Comparison of ENCODE assay signal across 8 cellular contexts in the genomic region with DNA sequence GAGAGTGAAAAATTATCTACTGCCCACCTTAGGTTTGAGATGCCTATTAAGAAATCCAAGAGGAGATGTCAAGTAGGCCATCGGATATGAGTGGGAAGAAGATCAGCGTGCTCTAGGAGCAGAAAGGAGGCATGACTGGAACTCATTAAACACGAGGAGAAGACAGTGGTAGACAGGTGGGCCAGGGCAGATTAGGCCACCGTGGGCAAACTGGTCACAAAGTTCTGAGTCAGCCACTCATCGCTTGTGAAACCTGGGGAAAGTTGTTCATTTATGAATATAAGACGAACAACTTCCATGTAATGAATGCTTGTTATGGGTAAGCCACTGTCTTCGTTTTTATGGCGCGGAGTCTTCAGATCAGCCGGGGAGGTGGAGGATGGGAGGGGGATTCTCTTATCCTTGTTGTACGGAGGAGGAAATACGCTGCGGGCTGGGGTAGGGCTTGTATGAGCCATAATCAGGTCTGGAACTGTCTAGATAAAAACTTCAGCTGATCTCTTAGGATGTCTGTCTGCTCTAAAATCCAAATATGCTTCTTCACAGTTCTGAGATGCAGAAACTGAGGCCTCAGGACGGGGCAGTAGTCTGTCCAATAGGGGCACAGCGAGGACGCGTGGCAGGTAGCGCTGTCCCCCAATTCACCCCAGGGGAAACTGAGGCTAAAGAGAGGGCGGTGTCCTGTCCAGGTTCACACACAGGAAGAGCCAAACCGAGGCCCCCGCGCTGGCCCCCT. TPM values are rescaled to one million over a fixed set of nuclear protein-coding genes. Genes with fewer than 3 reads are reported as not detected.
DNase-seq lines count a peak whose midpoint lies in the region; ATAC-seq and TF ChIP-seq lines count a peak whose summit lies in the region.

No MANE protein-coding gene starts in this region.

- WGBS in iPS DF 6.9 (ENCODE audit: insufficient coverage, insufficient read length), result no CpG with 5 or more reads among the region's 22 CpGs

- no peak for TF ChIP-seq CTCF in WTC11 (IDR thresholded peaks at IDR 0.05)

- H3K9me3 Mint-ChIP-seq in activated T-cell treated with anti-CD3 and anti-CD28 coated beads, Interleukin-2, amount 50 U/mL, for 4 hours, result no peaks in the 10 kb centered on the region
- H3K9me3 Mint-ChIP-seq in WTC11, result no peaks in the 10 kb centered on the region
- H3K9me3 Mint-ChIP-seq in stimulated activated memory B cell treated with anti-CD40 and anti-IgM and Interleukin-4, amounts not matched to agents 10 μg/mL and 1 μg/mL and 100 μg/mL, for 72 hours, result no peaks in the 10 kb centered on the region

- peak overlapping the region; percentile 87 for H3K4me3 Mint-ChIP-seq in activated T-cell treated with anti-CD3 and anti-CD28 coated beads, Interleukin-2, amount 50 U/mL, for 4 hours
- H3K4me3 Mint-ChIP-seq in WTC11, result peak overlapping the region; percentile 79
- H3K4me3 Mint-ChIP-seq in stimulated activated memory B cell treated with anti-CD40 and anti-IgM and Interleukin-4, amounts not matched to agents 10 μg/mL and 1 μg/mL and 100 μg/mL, for 72 hours, result peak overlapping the region; percentile 85

- H3K27ac Mint-ChIP-seq in WTC11, result peak overlapping the region; percentile 95
- H3K27ac Mint-ChIP-seq in stimulated activated memory B cell treated with anti-CD40 and anti-IgM and Interleukin-4, amounts not matched to agents 10 μg/mL and 1 μg/mL and 100 μg/mL, for 72 hours, result peak overlapping the region; percentile 89

- no peak for DNase-seq in activated T-cell treated with anti-CD3 and anti-CD28 coated beads, Interleukin-2, amount 50 U/mL, for 4 hours
- DNase-seq in activated T-cell treated with anti-CD3 and anti-CD28 coated beads, Interleukin-2, amount 50 U/mL, for 1 hour, result no peak
- DNase-seq in WTC11 (ENCODE audit: low spot score) (no peak), iPS DF 6.9 (ENCODE audit: low read depth, low spot score) (no peak), MV-4-11 (lab: John Stamatoyannopoulos, UW) (no peak), NCI-H526 treated with DMSO at 0.1 percent for 48 hours (lab: John Stamatoyannopoulos, UW) (no peak)
- no peak for DNase-seq in activated CD8-positive, alpha-beta memory T cell treated with anti-CD3 and anti-CD28 coated beads, Interleukin-2, amount 50 U/mL, for 4 hours

- 0 out of 2 replicates have a peak, but pooled peaks cover 2% of the 10 kb centered on the region for H3K4me1 ChIP-seq in iPS DF 6.9 (ENCODE audit: control insufficient read depth, insufficient read depth, low read length)

- H3K4me1 Mint-ChIP-seq in activated T-cell treated with anti-CD3 and anti-CD28 coated beads, Interleukin-2, amount 50 U/mL, for 4 hours (ENCODE audit: low read depth), result peaks cover 30% of the 10 kb centered on the region
- H3K4me1 Mint-ChIP-seq in WTC11, result peaks cover 37% of the 10 kb centered on the region
- peaks cover 44% of the 10 kb centered on the region for H3K4me1 Mint-ChIP-seq in stimulated activated memory B cell treated with anti-CD40 and anti-IgM and Interleukin-4, amounts not matched to agents 10 μg/mL and 1 μg/mL and 100 μg/mL, for 72 hours

- no peaks in the 10 kb centered on the region for H3K36me3 ChIP-seq in iPS DF 6.9 (ENCODE audit: control insufficient read depth, insufficient read depth, low read length)

- no peak overlapping the region for H3K27ac ChIP-seq in iPS DF 6.9 (ENCODE audit: low read length)

- ATAC-seq in activated T-cell treated with anti-CD3 and anti-CD28 coated beads, Interleukin-2, amount 50 U/mL, for 4 hours, result no peak
- ATAC-seq in WTC11, result no peak
- ATAC-seq in stimulated activated memory B cell treated with anti-CD40 and anti-IgM and Interleukin-4, amounts not matched to agents 10 μg/mL and 1 μg/mL and 100 μg/mL, for 72 hours, result no peak

- no peaks in the 10 kb centered on the region for H3K27me3 ChIP-seq in iPS DF 6.9 (ENCODE audit: control insufficient read depth, insufficient read depth, low read length)

- no peaks in the 10 kb centered on the region for H3K27me3 Mint-ChIP-seq in activated T-cell treated with anti-CD3 and anti-CD28 coated beads, Interleukin-2, amount 50 U/mL, for 4 hours (ENCODE audit: low read depth)
- peaks cover 3% of the 10 kb centered on the region; the same call in 1 of the 2 replicates for H3K27me3 Mint-ChIP-seq in WTC11 (ENCODE audit: low read depth)
- no peaks in the 10 kb centered on the region for H3K27me3 Mint-ChIP-seq in stimulated activated memory B cell treated with anti-CD40 and anti-IgM and Interleukin-4, amounts not matched to agents 10 μg/mL and 1 μg/mL and 100 μg/mL, for 72 hours

- no peaks in the 10 kb centered on the region for H3K9me3 ChIP-seq in iPS DF 6.9 (ENCODE audit: control insufficient read depth, insufficient read depth, low read length)

- CTCF ChIA-PET in WTC11 (lab: Charles Lee), result interaction anchor here (1.0 to 2.9 kb wide), 11 partner anchors 12 to 193 kb away, joined by 3 to 19 read pairs (median 6); no protein-coding TSS in a partner anchor

- POLR2A ChIA-PET in WTC11 (lab: Charles Lee), result interaction anchor here (0.7 kb wide), 1 partner anchor 33 kb away, joined by 3 read pairs; no protein-coding TSS in a partner anchor

- no peaks in the 10 kb centered on the region for H3K36me3 Mint-ChIP-seq in activated T-cell treated with anti-CD3 and anti-CD28 coated beads, Interleukin-2, amount 50 U/mL, for 4 hours (ENCODE audit: insufficient read depth)
- no peaks in the 10 kb centered on the region for H3K36me3 Mint-ChIP-seq in WTC11
- H3K36me3 Mint-ChIP-seq in stimulated activated memory B cell treated with anti-CD40 and anti-IgM and Interleukin-4, amounts not matched to agents 10 μg/mL and 1 μg/mL and 100 μg/mL, for 72 hours, result no peaks in the 10 kb centered on the region

- H3K4me3 ChIP-seq in iPS DF 6.9 (ENCODE audit: low read length), result peak overlapping the region; percentile 38; the same call in 1 of the 2 replicates

TF ChIP-seq in WTC11, 78 proteins besides CTCF, POLR2A, EP300 and RAD21:
- TF ChIP-seq, protein P1, sequence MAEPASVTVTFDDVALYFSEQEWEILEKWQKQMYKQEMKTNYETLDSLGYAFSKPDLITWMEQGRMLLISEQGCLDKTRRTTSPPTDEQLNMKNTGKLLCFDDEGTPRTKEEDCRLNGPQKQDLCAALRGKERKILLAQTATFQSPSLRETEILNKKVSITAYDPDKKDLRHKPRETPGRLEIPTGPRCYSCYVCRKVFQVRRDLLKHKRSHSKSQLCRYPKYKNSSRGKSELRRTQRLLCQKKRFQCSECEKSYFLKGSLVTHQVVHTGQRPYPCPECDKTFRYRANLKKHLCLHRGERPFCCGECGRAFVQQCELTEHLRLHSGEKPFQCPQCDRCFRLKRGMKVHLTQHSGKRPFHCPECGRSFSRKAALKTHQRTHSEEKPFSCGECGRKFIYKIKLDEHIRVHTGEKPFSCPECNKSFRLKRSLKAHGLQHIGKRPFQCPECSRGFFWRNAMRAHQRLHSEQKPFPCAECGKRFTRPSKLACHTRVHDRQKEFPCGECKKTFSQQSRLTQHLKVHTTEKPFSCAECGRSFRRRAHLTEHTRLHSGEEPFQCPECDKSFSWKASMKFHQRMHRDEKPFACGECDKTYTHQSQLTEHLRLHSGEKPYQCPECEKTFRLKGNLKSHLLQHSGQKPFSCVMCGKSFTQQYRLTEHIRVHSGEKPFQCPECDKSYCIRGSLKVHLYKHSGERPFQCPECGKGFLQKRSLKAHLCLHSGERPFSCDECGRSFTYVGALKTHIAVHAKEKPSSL (CRISPR knock-in tag; conservative IDR thresholded peaks at IDR 0.05), result no peak
- no peak for TF ChIP-seq MYBL2 (CRISPR knock-in tag; IDR thresholded peaks at IDR 0.05)
- no peak for TF ChIP-seq OVOL2 (CRISPR knock-in tag; IDR thresholded peaks at IDR 0.05; ENCODE audit: borderline replicate concordance)
- no peak for TF ChIP-seq ZNF121 (CRISPR knock-in tag; IDR thresholded peaks at IDR 0.05)
- no peak for TF ChIP-seq ZNF396 (CRISPR knock-in tag; IDR thresholded peaks at IDR 0.05; ENCODE audit: borderline replicate concordance)
- no peak for TF ChIP-seq NR2C2 (CRISPR knock-in tag; IDR thresholded peaks at IDR 0.05)
- TF ChIP-seq, protein P2, sequence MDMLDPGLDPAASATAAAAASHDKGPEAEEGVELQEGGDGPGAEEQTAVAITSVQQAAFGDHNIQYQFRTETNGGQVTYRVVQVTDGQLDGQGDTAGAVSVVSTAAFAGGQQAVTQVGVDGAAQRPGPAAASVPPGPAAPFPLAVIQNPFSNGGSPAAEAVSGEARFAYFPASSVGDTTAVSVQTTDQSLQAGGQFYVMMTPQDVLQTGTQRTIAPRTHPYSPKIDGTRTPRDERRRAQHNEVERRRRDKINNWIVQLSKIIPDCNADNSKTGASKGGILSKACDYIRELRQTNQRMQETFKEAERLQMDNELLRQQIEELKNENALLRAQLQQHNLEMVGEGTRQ (CRISPR knock-in tag; IDR thresholded peaks at IDR 0.05), result no peak
- no peak for TF ChIP-seq ZNF671 (CRISPR knock-in tag; IDR thresholded peaks at IDR 0.05)
- no peak for TF ChIP-seq ZBTB21 (CRISPR knock-in tag; IDR thresholded peaks at IDR 0.05; ENCODE audit: borderline replicate concordance)
- TF ChIP-seq RORB (CRISPR knock-in tag; IDR thresholded peaks at IDR 0.05), result no peak

RNA-seq across cellular contexts. Expression of a gene that starts 1.1 kb away (rescaled TPM):
- 10 to 100 TPM; 42.0 to 45.5 (median 44.9) TPM for total RNA-seq in activated T-cell treated with anti-CD3 and anti-CD28 coated beads, Interleukin-2, amount 50 U/mL, for 4 hours
- total RNA-seq in WTC11 (2021), result 84.0 to 87.9 TPM (median 87.7 TPM) in 3 replicates

RNA-seq across cellular contexts. Expression of a gene that starts 18.9 kb away (rescaled TPM):
- 10 to 100 TPM; 41.5 to 45.8 (median 42.2) TPM for total RNA-seq in activated T-cell treated with anti-CD3 and anti-CD28 coated beads, Interleukin-2, amount 50 U/mL, for 4 hours
- total RNA-seq in WTC11 (2021), result 60.8 to 62.9 TPM (median 62.0 TPM) in 3 replicates

RNA-seq across cellular contexts. Expression of a gene that starts 35.8 kb away (rescaled TPM):
- not detected for total RNA-seq in activated T-cell treated with anti-CD3 and anti-CD28 coated beads, Interleukin-2, amount 50 U/mL, for 4 hours
- not detected in 3 replicates for total RNA-seq in WTC11 (2021)

RNA-seq across cellular contexts. Expression of a gene that starts 57.6 kb away (rescaled TPM):
- total RNA-seq in activated T-cell treated with anti-CD3 and anti-CD28 coated beads, Interleukin-2, amount 50 U/mL, for 4 hours, result not detected
- total RNA-seq in WTC11 (2021), result not detected in 3 replicates
